23 cellular contexts compared by ENCODE assay signal in the genomic region with DNA sequence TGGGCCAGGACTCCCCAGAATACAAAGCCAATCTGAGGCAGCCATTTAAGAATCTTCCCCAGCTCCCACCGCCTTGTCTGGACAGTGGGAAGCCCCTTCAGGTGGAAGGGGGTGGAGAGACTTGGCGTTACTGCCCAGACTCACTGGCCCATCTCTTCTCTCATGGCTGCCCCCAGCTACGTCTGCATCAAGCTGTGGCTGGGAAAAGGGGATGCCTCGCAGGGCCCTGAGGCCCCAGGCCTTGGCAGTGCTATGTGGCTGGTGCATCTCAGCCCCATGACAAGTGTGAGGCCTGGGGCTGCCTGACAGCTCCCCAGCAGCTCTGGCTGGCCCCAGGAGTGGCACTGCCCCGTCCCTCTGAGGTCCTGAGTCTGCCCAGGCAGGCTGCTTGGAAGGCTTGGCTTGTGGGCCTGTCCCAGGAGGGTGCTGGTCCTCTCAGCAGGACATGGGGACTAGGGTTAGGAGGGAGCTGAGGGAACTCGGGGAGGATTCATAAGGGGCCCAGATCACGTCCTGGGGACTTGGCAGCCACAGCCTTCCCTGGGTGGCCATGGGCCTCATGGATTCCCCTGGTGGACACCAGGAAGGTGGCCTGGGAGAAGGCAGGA. TPM values are rescaled to one million over a fixed set of nuclear protein-coding genes. Genes with fewer than 3 reads are reported as not detected.
DNase-seq lines count a peak whose midpoint lies in the region; ATAC-seq and TF ChIP-seq lines count a peak whose summit lies in the region.
"Had no signal": no experiment of that assay in that cellular context is flagged by ENCODE, and none has a peak within 500 bp of the region (broad histone marks: within the 10 kb centered on the region; RNA-seq: fewer than 3 reads in every experiment).

No MANE protein-coding gene starts in this region.

- no peak overlapping the region for H3K27ac ChIP-seq in HEK293 (ENCODE audit: extremely low read depth, low read depth, low read length)
- H3K27ac ChIP-seq in skeletal muscle tissue (ENCODE audit: low read depth, low read length) = peak overlapping the region; percentile 87
- H3K27ac ChIP-seq in transverse colon = no peak overlapping the region
- H3K27ac ChIP-seq: SK-N-MC, WERI-Rb-1 had no signal

- DNase-seq in CD14-positive monocyte (ENCODE audit: low spot score) (peak; percentile 39), left lobe of liver (ENCODE audit: low spot score) (peak; percentile 41), DMS 273 (lab: John Stamatoyannopoulos, UW; ENCODE audit: unreplicated experiment) (no peak), transverse colon (no peak), NOMO-1 (lab: John Stamatoyannopoulos, UW; ENCODE audit: unreplicated experiment in 2 of 2) (no peak)
- DNase-seq: activated CD4-positive, alpha-beta T cell treated with anti-CD3 and anti-CD28 coated beads, Interleukin-2, amount 50 U/mL, for 1 hour; activated naive CD4-positive, alpha-beta T cell treated with anti-CD3 and anti-CD28 coated beads for 36 hours; activated T-cell treated with anti-CD3 and anti-CD28 coated beads for 4 hours; amygdala; DMS53; GF-D8; KBM-7; NCI-H2171 treated with DMSO at 0.1 percent for 48 hours; nucleus accumbens; stimulated activated CD4-positive, alpha-beta T cell treated with anti-CD3 and anti-CD28 coated beads, Interleukin-12 subunit alpha, Interleukin-12 subunit beta, amount 100 ng/mL, for 4 hours; stimulated activated CD4-positive, alpha-beta T cell treated with anti-CD3 and anti-CD28 coated beads, Interleukin-4, amount 100 ng/mL, for 4 hours; stomach; WERI-Rb-1 had no signal

- 72% methylated on average over 5 of the region's 7 CpGs; no CpG with 5 or more reads in 1 of the 2 donors for WGBS in transverse colon (ENCODE audit: low coverage in 1 of 2), 2 donors

- no peak overlapping the region for H3K27ac Mint-ChIP-seq in CD14-positive monocyte
- H3K27ac Mint-ChIP-seq: activated naive CD4-positive, alpha-beta T cell treated with anti-CD3 and anti-CD28 coated beads for 36 hours; CD8-positive, alpha-beta T cell had no signal

- no peaks in the 10 kb centered on the region for H3K36me3 ChIP-seq in HEK293 (ENCODE audit: control insufficient read depth in 2 of 2, insufficient read depth in 1 of 2, low read length in 2 of 2)
- H3K36me3 ChIP-seq in skeletal muscle tissue (ENCODE audit: control insufficient read depth in 3 of 3, insufficient read depth in 3 of 3, low read length in 3 of 3) = peaks cover 9 to 22% (median 17%) of the 10 kb centered on the region in 3 donors
- no peaks in the 10 kb centered on the region for H3K36me3 ChIP-seq in transverse colon
- H3K36me3 ChIP-seq: WERI-Rb-1 had no signal

- CTCF ChIA-PET in HEK293 (lab: Yijun Ruan, JAX) = no interaction called here

- H3K9me3 ChIP-seq in HEK293 (ENCODE audit: control insufficient read depth, insufficient read depth, low read depth, low read length) (no peaks in the 10 kb centered on the region), skeletal muscle tissue (ENCODE audit: control insufficient read depth in 3 of 3, low read length in 3 of 3) (no peaks in the 10 kb centered on the region), transverse colon (no peaks in the 10 kb centered on the region)
- H3K9me3 ChIP-seq: stomach had no signal

- intact Hi-C loops in CD14-positive monocyte (cut with micrococcal nuclease) (no loop called here), transverse colon (cut with DNase I; ENCODE audit: low total_unique reads) (no loop called here)

- H3K27me3 Mint-ChIP-seq in CD14-positive monocyte (ENCODE audit: low read depth in 3 of 3) = peaks cover 0 to 7% (median 4%) of the 10 kb centered on the region in 3 donors

- TF ChIP-seq EP300 in transverse colon (IDR thresholded peaks at IDR 0.05; ENCODE audit: low read depth) = no peak

- no peak overlapping the region for H3K4me3 Mint-ChIP-seq in CD14-positive monocyte
- H3K4me3 Mint-ChIP-seq: activated naive CD4-positive, alpha-beta T cell treated with anti-CD3 and anti-CD28 coated beads for 36 hours; CD8-positive, alpha-beta T cell had no signal

- peak overlapping the region in 2 of 3 donors; percentile 32 to 80 for H3K9ac ChIP-seq in skeletal muscle tissue (ENCODE audit: low read depth in 1 of 3, low read length in 3 of 3)

- H3K4me1 ChIP-seq in HEK293 (ENCODE audit: control insufficient read depth, insufficient read depth, low read length) (no peaks in the 10 kb centered on the region), skeletal muscle tissue (ENCODE audit: control insufficient read depth in 3 of 3, insufficient read depth in 3 of 3, low read length in 3 of 3) (peaks cover 59 to 71% (median 67%) of the 10 kb centered on the region in 3 donors), transverse colon (peaks cover 6 to 8% (median 8%) of the 10 kb centered on the region in 4 donors)

- H3K4me3 ChIP-seq in HEK293 (ENCODE audit: low read depth, low read length) (no peak overlapping the region), skeletal muscle tissue (ENCODE audit: low read length in 3 of 3) (no peak overlapping the region), transverse colon (no peak overlapping the region)
- H3K4me3 ChIP-seq: dorsolateral prefrontal cortex, SK-N-MC, stomach had no signal

- ATAC-seq in left lobe of liver = no peak
- ATAC-seq: CD8-positive, alpha-beta T cell had no signal

- H3K4me1 Mint-ChIP-seq in CD14-positive monocyte = no peaks in the 10 kb centered on the region

- TF ChIP-seq CTCF in CD14-positive monocyte (IDR thresholded peaks at IDR 0.05) (no peak), HEK293 (tag by site-specific recombination; IDR thresholded peaks at IDR 0.05) (no peak), transverse colon (IDR thresholded peaks at IDR 0.05) (no peak)

- no peak for TF ChIP-seq POLR2A in transverse colon (IDR thresholded peaks at IDR 0.05)

- H3K27me3 ChIP-seq in skeletal muscle tissue (ENCODE audit: control insufficient read depth in 3 of 3, insufficient read depth in 3 of 3, low read length in 3 of 3) = no peaks in the 10 kb centered on the region
- no peaks in the 10 kb centered on the region for H3K27me3 ChIP-seq in transverse colon
- H3K27me3 ChIP-seq: dorsolateral prefrontal cortex, stomach had no signal

- POLR2A ChIA-PET in HEK293 (lab: Yijun Ruan, JAX) = no interaction called here

- no peaks in the 10 kb centered on the region for H3K36me3 Mint-ChIP-seq in CD14-positive monocyte
- H3K36me3 Mint-ChIP-seq: CD8-positive, alpha-beta T cell had no signal

- in situ Hi-C loops in transverse colon (cut with MboI; ENCODE audit: low pct_ligation_motif_present in 1 of 4, low pct_unique_long_range_greater_than_20kb in 1 of 4, low sequenced_read_pairs in 3 of 4) = no loop called here

- H3K9me3 Mint-ChIP-seq in CD14-positive monocyte = peaks cover 0 to 6% (median 0%) of the 10 kb centered on the region in 7 donors
- H3K9me3 Mint-ChIP-seq: activated naive CD4-positive, alpha-beta T cell treated with anti-CD3 and anti-CD28 coated beads for 36 hours; CD8-positive, alpha-beta T cell had no signal

TF ChIP-seq in HEK293, 187 proteins besides CTCF, POLR2A, EP300 and RAD21:
- peak; percentile 39; the same call in 1 of the 2 replicates for TF ChIP-seq ZIC2 (tag by site-specific recombination; IDR thresholded peaks at IDR 0.05)
- TF ChIP-seq ZNF792 (tag by site-specific recombination; IDR thresholded peaks at IDR 0.05) = no peak

RNA-seq across cellular contexts. Expression of a gene that starts 20.2 kb away (rescaled TPM):
- 10 to 100 TPM in 1 of 2 donors, 1 to 10 TPM in 1; 2.8 to 13.6 TPM for polyA plus RNA-seq in CD14-positive monocyte
- total RNA-seq in left lobe of liver (15.7 TPM), skeletal muscle tissue (31.3 TPM), transverse colon (10 to 100 TPM; 22.7 to 41.5 (median 29.1) TPM)

Comparison
In these comparisons a context has a peak if more than half of its experiments do, and no peak if none do; other contexts are left out.
1. DNase-seq: peak in CD14-positive monocyte (single experiment) and left lobe of liver (single experiment); none in DMS 273 (single experiment), transverse colon (single experiment) and NOMO-1 (0 of 2).